ENCODE assay signal across 7 cellular contexts in the genomic region with DNA sequence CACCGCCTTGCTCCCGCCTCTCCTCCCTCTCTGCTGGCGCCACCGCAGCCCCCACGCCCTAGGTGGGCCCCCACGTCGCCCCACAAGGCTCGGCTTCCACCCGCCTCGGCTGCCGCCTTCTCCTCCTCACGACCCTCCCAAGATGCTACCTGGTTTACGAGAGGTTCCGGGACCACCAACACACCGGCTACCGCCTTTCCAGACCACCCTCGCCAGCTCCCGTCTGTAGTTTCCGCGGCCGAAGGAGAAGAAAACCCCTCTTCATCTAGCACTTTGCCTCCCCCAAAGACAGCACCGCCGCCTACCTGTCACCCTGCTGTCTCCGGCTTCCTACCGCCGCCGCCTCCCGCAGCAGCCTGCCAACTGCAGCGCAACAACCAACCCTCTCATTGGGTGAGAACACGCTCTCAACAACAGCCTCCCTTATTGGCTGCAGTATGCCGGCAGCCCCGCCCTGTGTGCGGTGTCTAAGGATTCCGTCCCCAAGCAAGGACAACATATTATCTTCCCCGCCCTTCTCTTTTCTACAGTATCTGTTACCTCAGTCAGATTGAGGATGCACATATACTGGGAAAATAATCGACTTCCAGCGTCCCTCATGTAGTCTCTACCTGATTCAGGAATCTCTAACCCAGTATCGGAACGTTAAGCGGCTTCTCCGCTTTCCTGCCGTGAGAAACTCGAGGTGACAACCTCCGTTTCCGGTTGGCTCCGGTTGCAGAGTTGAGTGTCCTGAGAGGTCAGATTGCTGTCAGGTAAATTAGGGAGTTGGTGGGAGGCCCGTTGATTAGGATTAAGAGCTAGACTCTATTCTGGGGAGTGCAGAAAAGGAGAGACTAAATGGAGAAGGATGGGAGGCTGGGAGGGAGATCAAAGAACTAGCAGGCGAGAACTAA.
DNase-seq lines count a peak whose midpoint lies in the region; ATAC-seq lines count a peak whose summit lies in the region.

Gene HYCC2, minus strand, starts transcription at position 367 of the 896 bp plus-strand sequence. CDS start 47,662 bp downstream, outside the sequence.
Gene NDUFB3, plus strand, starts transcription at position 697 of the 896 bp plus-strand sequence. CDS start 6,882 bp downstream, outside the sequence.

- peak; percentile 97 for ATAC-seq in GM18508 (IDR thresholded peaks at IDR 0.05; ENCODE audit: insufficient read depth, unreplicated experiment)
- ATAC-seq in HG03025 (IDR thresholded peaks at IDR 0.05; ENCODE audit: low FRiP score, unreplicated experiment): peak; percentile 96

- peak; percentile 93 for DNase-seq in NCI-H2029 treated with DMSO at 0.1 percent for 48 hours (lab: John Stamatoyannopoulos, UW)
- DNase-seq in T-helper 9 cell: peak; percentile 85
- peak; percentile 98 for DNase-seq in astrocyte of the hippocampus (ENCODE audit: low read depth, low spot score)
- peak; percentile 89 to 94 for DNase-seq in hippocampal formation (lab: John Stamatoyannopoulos, UW)
- DNase-seq in retina: peak; percentile 98

Comparison
In these comparisons a context has a peak if more than half of its experiments do, and no peak if none do; other contexts are left out.
1. Peak in every context shown above with its lines: DNase-seq and ATAC-seq.